In genomic region chr3:41608267-41608822, GRCh38 we compare ENCODE assay signal across 15 cellular contexts.
"Had no signal": no experiment of that assay in that cellular context is flagged by ENCODE, and none has a peak within 500 bp of the region (broad histone marks: within the 10 kb centered on the region; RNA-seq: fewer than 3 reads in every experiment).

No MANE protein-coding gene starts in this region.

- H3K9me3 Mint-ChIP-seq: dendritic cell treated with granulocyte-macrophage colony-stimulating factor and Interleukin-4, amounts not matched to agents 40 ng/mL and 50 ng/mL, for 4 days; effector memory CD8-positive, alpha-beta T cell; T-cell had no signal

- H3K9me3 ChIP-seq: psoas muscle, right lobe of liver had no signal

- ATAC-seq: effector memory CD8-positive, alpha-beta T cell; left ventricle myocardium superior; psoas muscle; right lobe of liver; T-cell had no signal

- H3K27me3 ChIP-seq: brain microvascular endothelial cell, hepatocyte, right lobe of liver had no signal

- H3K27me3 Mint-ChIP-seq: dendritic cell treated with granulocyte-macrophage colony-stimulating factor and Interleukin-4, amounts not matched to agents 40 ng/mL and 50 ng/mL, for 4 days; effector memory CD8-positive, alpha-beta T cell; T-cell had no signal

- H3K36me3 ChIP-seq: brain microvascular endothelial cell, right lobe of liver had no signal

- H3K4me3 ChIP-seq: hepatocyte, psoas muscle, right lobe of liver had no signal

- DNase-seq: activated CD4-positive, alpha-beta T cell treated with anti-CD3 and anti-CD28 coated beads for 4 hours; activated naive CD4-positive, alpha-beta T cell treated with anti-CD3 and anti-CD28 coated beads, Interleukin-2, amount 50 U/mL, for 16 hours; brain microvascular endothelial cell; cerebellar nuclear complex; effector memory CD8-positive, alpha-beta T cell; left ventricle myocardium superior; mesenchymal stem cell; psoas muscle; right lobe of liver; stimulated activated naive CD4-positive, alpha-beta T cell treated with Interleukin-2 at 50 U/mL for 16 hours; T-cell; T1000 had no signal

- H3K4me3 Mint-ChIP-seq: dendritic cell treated with granulocyte-macrophage colony-stimulating factor and Interleukin-4, amounts not matched to agents 40 ng/mL and 50 ng/mL, for 4 days; effector memory CD8-positive, alpha-beta T cell; T-cell had no signal

- H3K4me1 ChIP-seq: psoas muscle, right lobe of liver had no signal

- H3K27ac ChIP-seq: brain microvascular endothelial cell, epithelial cell of prostate, hepatocyte, psoas muscle, right lobe of liver had no signal

- H3K4me1 Mint-ChIP-seq: T-cell had no signal

- H3K27ac Mint-ChIP-seq: dendritic cell treated with granulocyte-macrophage colony-stimulating factor and Interleukin-4, amounts not matched to agents 40 ng/mL and 50 ng/mL, for 4 days; effector memory CD8-positive, alpha-beta T cell; T-cell had no signal
